Comparison of ENCODE assay signal across 5 cellular contexts in genomic region chr3:126263539-126263938, GRCh38.
"Had no signal": no experiment of that assay in that cellular context is flagged by ENCODE, and none has a peak within 500 bp of the region (broad histone marks: within the 10 kb centered on the region; RNA-seq: fewer than 3 reads in every experiment).

No MANE protein-coding gene starts in this region.

- H3K4me3 Mint-ChIP-seq: GM23338, H9 had no signal

- DNase-seq: H9, HCEC 1CT, IMR-90 had no signal

- H3K4me2 ChIP-seq: GM23338 had no signal

- H3K4me3 ChIP-seq: GM23338, K562 had no signal

- H2AFZ ChIP-seq: GM23338 had no signal

- ATAC-seq: GM23338, K562 had no signal

- H3K27ac Mint-ChIP-seq: GM23338 had no signal
